ENCODE assay signal across 9 cellular contexts in the genomic region with DNA sequence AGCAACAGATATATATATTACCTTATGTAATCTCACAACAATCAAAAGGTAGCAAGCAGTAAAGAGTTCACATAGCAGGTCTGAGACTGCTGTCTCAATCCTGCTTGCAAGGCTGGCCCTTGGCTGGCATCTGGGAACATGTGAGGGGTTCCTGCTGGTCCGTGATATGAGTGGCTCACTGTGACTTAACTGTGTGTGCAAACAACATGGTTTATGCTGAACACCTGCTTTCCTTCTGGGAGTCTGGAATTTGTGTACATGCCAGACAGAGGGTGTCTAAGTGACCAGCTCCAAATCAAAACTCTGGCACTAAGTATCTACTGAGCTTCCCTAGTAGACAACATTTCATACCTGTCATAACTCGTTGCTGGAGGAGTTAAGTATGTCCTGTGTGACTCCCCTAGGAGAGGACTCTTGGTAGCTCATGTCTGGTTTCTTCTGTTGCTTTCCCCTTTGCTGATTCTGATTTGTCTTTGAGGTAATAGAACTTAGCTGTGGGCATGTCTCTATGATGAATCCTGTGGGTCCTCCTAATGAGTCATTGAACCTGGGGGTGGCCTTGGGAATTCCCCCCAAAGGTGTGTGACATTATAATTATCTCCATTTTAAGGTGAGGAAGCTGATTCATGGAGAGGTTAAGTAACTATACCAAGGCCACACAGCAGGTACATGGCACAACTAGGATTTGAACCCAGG.
DNase-seq lines count a peak whose midpoint lies in the region; ATAC-seq and TF ChIP-seq lines count a peak whose summit lies in the region.
"Had no signal": no experiment of that assay in that cellular context is flagged by ENCODE, and none has a peak within 500 bp of the region (broad histone marks: within the 10 kb centered on the region; RNA-seq: fewer than 3 reads in every experiment).

No MANE protein-coding gene starts in this region.

- peaks cover 0 to 48% (median 0%) of the 10 kb centered on the region in 6 donors for H3K36me3 ChIP-seq in spleen

- DNase-seq in right cardiac atrium (no peak), cardiac septum (ENCODE audit: low spot score) (no peak), spleen (no peak), DMS53 (lab: John Stamatoyannopoulos, UW) (no peak), iPS-NIHi11 (ENCODE audit: low spot score) (no peak)
- no peak for DNase-seq in central memory CD8-positive, alpha-beta T cell (ENCODE audit: low spot score in 2 of 2)
- DNase-seq: NCI-H526 had no signal

- 74% methylated on average over 2 of the region's 2 CpGs for WGBS in right cardiac atrium
- 69 to 88% (median 82%) methylated on average over 2 of the region's 2 CpGs for WGBS in spleen, 5 donors

- H3K4me1 Mint-ChIP-seq in central memory CD8-positive, alpha-beta T cell = peaks cover 79% of the 10 kb centered on the region

- H3K4me3 Mint-ChIP-seq in central memory CD8-positive, alpha-beta T cell = no peak overlapping the region

- H3K4me1 ChIP-seq in right cardiac atrium (ENCODE audit: control insufficient read depth, insufficient read depth, low read length) (peaks cover 13% of the 10 kb centered on the region), spleen (peaks cover 22 to 88% (median 51%) of the 10 kb centered on the region in 6 donors)

- H3K9me3 ChIP-seq in right cardiac atrium (ENCODE audit: control insufficient read depth, low read length) (no peaks in the 10 kb centered on the region), spleen (peaks cover 0 to 8% (median 0%) of the 10 kb centered on the region in 8 donors)

- intact Hi-C loops in right cardiac atrium (cut with DNase I) (loop anchor here in 1 of 4 donors (10.0 kb wide), 1 partner anchor 71 kb away; no protein-coding TSS in a partner anchor), cardiac septum (cut with DNase I) (no loop called here), spleen (cut with DNase I; ENCODE audit: low total_unique reads) (no loop called here)

- peaks cover 15% of the 10 kb centered on the region for H3K9me3 Mint-ChIP-seq in central memory CD8-positive, alpha-beta T cell

- H3K27me3 Mint-ChIP-seq in central memory CD8-positive, alpha-beta T cell = no peaks in the 10 kb centered on the region

- peak overlapping the region; percentile 17 for H3K27ac Mint-ChIP-seq in central memory CD8-positive, alpha-beta T cell (ENCODE audit: low read depth)

- H3K27ac ChIP-seq in right cardiac atrium (ENCODE audit: low read length) (peak overlapping the region; percentile 81), spleen (peak overlapping the region in 6 of 8 donors; percentile 14 to 90 (median 73))

- no peak for TF ChIP-seq CTCF in spleen (IDR thresholded peaks at IDR 0.05 in 8 of 11, conservative IDR thresholded peaks at IDR 0.05 in 3 of 11)

- H3K27me3 ChIP-seq in right cardiac atrium (ENCODE audit: control insufficient read depth, insufficient read depth) (no peaks in the 10 kb centered on the region), spleen (replicated peaks in 1 of 7) (no peaks in the 10 kb centered on the region)

- peaks cover 23% of the 10 kb centered on the region for H3K36me3 Mint-ChIP-seq in central memory CD8-positive, alpha-beta T cell (ENCODE audit: insufficient read depth)

- ATAC-seq in right cardiac atrium = no peak
- ATAC-seq in central memory CD8-positive, alpha-beta T cell (replicated peaks; ENCODE audit: extremely low read depth, poor library complexity, severe bottlenecking) = no peak
- no peak for ATAC-seq in HG02798 (IDR thresholded peaks at IDR 0.05; ENCODE audit: poor library complexity, unreplicated experiment)
- ATAC-seq in HG02981 (IDR thresholded peaks at IDR 0.05; ENCODE audit: unreplicated experiment) = no peak

- TF ChIP-seq POLR2A in spleen (IDR thresholded peaks at IDR 0.05) = no peak

- H3K4me3 ChIP-seq in right cardiac atrium (ENCODE audit: low read length) = no peak overlapping the region
- no peak overlapping the region for H3K4me3 ChIP-seq in spleen
